In the genomic region with DNA sequence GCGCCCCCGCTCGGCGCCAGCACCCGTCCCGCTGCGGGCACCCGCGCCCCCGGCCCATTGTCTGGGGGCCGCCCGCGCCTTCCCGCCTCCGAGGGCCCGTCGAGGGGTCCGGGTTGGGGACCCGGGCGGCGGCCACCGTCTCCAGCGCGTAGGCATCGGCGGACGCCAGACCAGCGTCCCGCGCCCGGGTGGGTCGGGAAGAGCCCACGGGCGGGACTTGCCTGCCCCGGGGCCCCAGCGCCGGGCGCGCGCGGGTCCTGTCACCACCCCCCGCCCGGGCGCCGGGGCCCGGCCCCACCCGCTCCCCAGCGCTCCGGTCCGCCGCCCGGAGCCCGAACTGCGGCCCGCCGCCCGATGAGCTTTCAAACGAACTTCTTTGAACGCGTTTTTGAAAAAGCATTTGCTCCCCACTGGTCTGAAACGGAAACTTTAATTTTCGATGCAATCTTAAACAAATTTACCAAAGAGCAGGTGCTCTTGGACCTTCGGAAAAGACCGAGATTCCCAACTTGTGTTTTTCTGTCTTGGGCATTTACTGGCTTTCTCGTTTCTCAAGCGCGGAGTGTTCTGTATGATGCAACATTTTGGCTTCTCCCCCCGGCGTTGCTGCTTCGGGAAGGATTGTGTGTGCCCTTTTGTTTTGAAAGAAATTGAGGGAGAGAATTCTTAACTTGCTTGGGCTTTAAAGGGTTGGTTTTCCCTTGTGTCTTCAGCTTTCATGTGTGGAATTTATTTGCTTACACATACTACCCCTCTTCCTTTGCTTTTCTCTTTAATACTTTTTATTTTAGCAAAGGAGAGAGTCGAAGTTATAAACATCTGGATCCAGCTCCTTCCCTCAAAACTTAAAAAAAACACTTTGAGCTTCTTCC, we compare ENCODE assay signal across 1 cellular context.
TF ChIP-seq lines count a peak whose summit lies in the region.

No MANE protein-coding gene starts in this region.

TF ChIP-seq in K562, 482 proteins besides CTCF, POLR2A, EP300 and RAD21 (continued from another document and continues in another):
- TF ChIP-seq, protein P1, sequence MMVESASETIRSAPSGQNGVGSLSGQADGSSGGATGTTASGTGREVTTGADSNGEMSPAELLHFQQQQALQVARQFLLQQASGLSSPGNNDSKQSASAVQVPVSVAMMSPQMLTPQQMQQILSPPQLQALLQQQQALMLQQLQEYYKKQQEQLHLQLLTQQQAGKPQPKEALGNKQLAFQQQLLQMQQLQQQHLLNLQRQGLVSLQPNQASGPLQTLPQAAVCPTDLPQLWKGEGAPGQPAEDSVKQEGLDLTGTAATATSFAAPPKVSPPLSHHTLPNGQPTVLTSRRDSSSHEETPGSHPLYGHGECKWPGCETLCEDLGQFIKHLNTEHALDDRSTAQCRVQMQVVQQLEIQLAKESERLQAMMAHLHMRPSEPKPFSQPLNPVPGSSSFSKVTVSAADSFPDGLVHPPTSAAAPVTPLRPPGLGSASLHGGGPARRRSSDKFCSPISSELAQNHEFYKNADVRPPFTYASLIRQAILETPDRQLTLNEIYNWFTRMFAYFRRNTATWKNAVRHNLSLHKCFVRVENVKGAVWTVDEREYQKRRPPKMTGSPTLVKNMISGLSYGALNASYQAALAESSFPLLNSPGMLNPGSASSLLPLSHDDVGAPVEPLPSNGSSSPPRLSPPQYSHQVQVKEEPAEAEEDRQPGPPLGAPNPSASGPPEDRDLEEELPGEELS (CRISPR knock-in tag; IDR thresholded peaks at IDR 0.05; ENCODE audit: borderline replicate concordance) = no peak
- TF ChIP-seq IRF9 (tag; IDR thresholded peaks at IDR 0.05) = peak; percentile 87
- TF ChIP-seq, protein P2, sequence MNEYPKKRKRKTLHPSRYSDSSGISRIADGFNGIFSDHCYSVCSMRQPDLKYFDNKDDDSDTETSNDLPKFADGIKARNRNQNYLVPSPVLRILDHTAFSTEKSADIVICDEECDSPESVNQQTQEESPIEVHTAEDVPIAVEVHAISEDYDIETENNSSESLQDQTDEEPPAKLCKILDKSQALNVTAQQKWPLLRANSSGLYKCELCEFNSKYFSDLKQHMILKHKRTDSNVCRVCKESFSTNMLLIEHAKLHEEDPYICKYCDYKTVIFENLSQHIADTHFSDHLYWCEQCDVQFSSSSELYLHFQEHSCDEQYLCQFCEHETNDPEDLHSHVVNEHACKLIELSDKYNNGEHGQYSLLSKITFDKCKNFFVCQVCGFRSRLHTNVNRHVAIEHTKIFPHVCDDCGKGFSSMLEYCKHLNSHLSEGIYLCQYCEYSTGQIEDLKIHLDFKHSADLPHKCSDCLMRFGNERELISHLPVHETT (CRISPR knock-in tag; conservative IDR thresholded peaks at IDR 0.05 in 1 of 2, IDR thresholded peaks at IDR 0.05 in 1 of 2) = no peak
- no peak for TF ChIP-seq KDM2B (CRISPR knock-in tag; IDR thresholded peaks at IDR 0.05)
- TF ChIP-seq ZFP1 (CRISPR knock-in tag; IDR thresholded peaks at IDR 0.05) = no peak
- TF ChIP-seq POLR2AphosphoS5 (IDR thresholded peaks at IDR 0.05; ENCODE audit: control insufficient read depth, insufficient read depth, low read depth, low read length) = no peak
- TF ChIP-seq CBFA2T2 (conservative IDR thresholded peaks at IDR 0.05) = no peak
- TF ChIP-seq, protein P3, sequence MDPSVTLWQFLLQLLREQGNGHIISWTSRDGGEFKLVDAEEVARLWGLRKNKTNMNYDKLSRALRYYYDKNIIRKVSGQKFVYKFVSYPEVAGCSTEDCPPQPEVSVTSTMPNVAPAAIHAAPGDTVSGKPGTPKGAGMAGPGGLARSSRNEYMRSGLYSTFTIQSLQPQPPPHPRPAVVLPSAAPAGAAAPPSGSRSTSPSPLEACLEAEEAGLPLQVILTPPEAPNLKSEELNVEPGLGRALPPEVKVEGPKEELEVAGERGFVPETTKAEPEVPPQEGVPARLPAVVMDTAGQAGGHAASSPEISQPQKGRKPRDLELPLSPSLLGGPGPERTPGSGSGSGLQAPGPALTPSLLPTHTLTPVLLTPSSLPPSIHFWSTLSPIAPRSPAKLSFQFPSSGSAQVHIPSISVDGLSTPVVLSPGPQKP (CRISPR knock-in tag; IDR thresholded peaks at IDR 0.05) = no peak
- no peak for TF ChIP-seq FOXK1 (CRISPR knock-in tag; IDR thresholded peaks at IDR 0.05; ENCODE audit: borderline replicate concordance)
- no peak for TF ChIP-seq L3MBTL2 (IDR thresholded peaks at IDR 0.05)
- no peak for TF ChIP-seq CSDE1 (IDR thresholded peaks at IDR 0.05)
- TF ChIP-seq, protein P4, sequence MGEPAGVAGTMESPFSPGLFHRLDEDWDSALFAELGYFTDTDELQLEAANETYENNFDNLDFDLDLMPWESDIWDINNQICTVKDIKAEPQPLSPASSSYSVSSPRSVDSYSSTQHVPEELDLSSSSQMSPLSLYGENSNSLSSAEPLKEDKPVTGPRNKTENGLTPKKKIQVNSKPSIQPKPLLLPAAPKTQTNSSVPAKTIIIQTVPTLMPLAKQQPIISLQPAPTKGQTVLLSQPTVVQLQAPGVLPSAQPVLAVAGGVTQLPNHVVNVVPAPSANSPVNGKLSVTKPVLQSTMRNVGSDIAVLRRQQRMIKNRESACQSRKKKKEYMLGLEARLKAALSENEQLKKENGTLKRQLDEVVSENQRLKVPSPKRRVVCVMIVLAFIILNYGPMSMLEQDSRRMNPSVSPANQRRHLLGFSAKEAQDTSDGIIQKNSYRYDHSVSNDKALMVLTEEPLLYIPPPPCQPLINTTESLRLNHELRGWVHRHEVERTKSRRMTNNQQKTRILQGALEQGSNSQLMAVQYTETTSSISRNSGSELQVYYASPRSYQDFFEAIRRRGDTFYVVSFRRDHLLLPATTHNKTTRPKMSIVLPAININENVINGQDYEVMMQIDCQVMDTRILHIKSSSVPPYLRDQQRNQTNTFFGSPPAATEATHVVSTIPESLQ (CRISPR knock-in tag; IDR thresholded peaks at IDR 0.05) = no peak
- peak in 1 of 2 experiments; percentile 77; a peak in 2 of 4 replicates for TF ChIP-seq MLLT1 (IDR thresholded peaks at IDR 0.05)
- peak in 1 of 2 experiments; percentile 47; a peak in 1 of 4 replicates for TF ChIP-seq ARNT (IDR thresholded peaks at IDR 0.05)
- TF ChIP-seq ZNF184 (CRISPR knock-in tag; IDR thresholded peaks at IDR 0.05) = no peak
- TF ChIP-seq NCOA1 (IDR thresholded peaks at IDR 0.05; ENCODE audit: low read depth) = no peak
- TF ChIP-seq KAT8 (IDR thresholded peaks at IDR 0.05; ENCODE audit: low read depth) = no peak
- TF ChIP-seq TGIF2 (CRISPR knock-in tag; IDR thresholded peaks at IDR 0.05) = no peak
- TF ChIP-seq ZNF224 (CRISPR knock-in tag; IDR thresholded peaks at IDR 0.05) = no peak
- TF ChIP-seq CUX1 (CRISPR knock-in tag; IDR thresholded peaks at IDR 0.05) = no peak
- TF ChIP-seq ZNF764 (CRISPR knock-in tag; IDR thresholded peaks at IDR 0.05; ENCODE audit: low read depth) = no peak
- TF ChIP-seq GABPA (tag; conservative IDR thresholded peaks at IDR 0.05; ENCODE audit: low read depth) = no peak; the same call in 1 of the 2 replicates
- no peak for TF ChIP-seq SMARCC2 (IDR thresholded peaks at IDR 0.05; ENCODE audit: low read depth)
- TF ChIP-seq PATZ1 (CRISPR knock-in tag; IDR thresholded peaks at IDR 0.05; ENCODE audit: borderline replicate concordance) = no peak
- TF ChIP-seq AFF1 (IDR thresholded peaks at IDR 0.05; ENCODE audit: low read depth in 1 of 2, partially characterized antibody in 2 of 2) = peak; percentile 32 to 50
- no peak; the same call in 1 of the 2 replicates for TF ChIP-seq SMARCA4 (IDR thresholded peaks at IDR 0.05)
- peak; percentile 95 for TF ChIP-seq CEBPG (CRISPR knock-in tag; IDR thresholded peaks at IDR 0.05)
- peak; percentile 99 for TF ChIP-seq CEBPG (tag; conservative IDR thresholded peaks at IDR 0.05 in 1 of 2, IDR thresholded peaks at IDR 0.05 in 1 of 2)
- no peak for TF ChIP-seq RBM25 (IDR thresholded peaks at IDR 0.05; ENCODE audit: low read depth, low read length, severe bottlenecking)
- TF ChIP-seq MAX (CRISPR knock-in tag; IDR thresholded peaks at IDR 0.05) = no peak
- no peak for TF ChIP-seq FUS (optimal IDR thresholded peaks at IDR 0.05; ENCODE audit: low read depth, low read length)
- no peak for TF ChIP-seq MBD2 (IDR thresholded peaks at IDR 0.05; ENCODE audit: borderline replicate concordance, low read depth)
